13 cellular contexts compared by ENCODE assay signal in the genomic region with DNA sequence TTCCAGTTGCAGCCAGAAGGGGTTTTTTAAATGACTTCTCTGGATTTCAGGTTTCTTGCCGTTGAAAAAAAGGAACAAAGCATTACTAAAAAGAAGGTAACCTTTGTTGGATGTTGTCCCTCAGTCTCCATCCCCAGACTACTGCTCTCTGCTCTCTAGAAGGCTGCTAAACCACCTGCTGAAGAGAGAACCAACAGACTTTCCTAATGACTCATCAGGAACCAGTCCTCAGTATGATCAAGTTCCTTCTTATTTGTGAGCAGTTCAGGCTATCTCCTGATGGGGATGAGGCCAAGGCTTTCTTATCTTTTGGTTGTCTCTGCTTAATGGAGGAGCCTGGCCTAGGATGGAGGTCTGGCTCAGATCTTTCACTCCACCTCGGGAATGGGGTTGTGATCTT. TPM values are rescaled to one million over a fixed set of nuclear protein-coding genes. Genes with fewer than 3 reads are reported as not detected.
DNase-seq lines count a peak whose midpoint lies in the region; ATAC-seq and TF ChIP-seq lines count a peak whose summit lies in the region.
"Had no signal": no experiment of that assay in that cellular context is flagged by ENCODE, and none has a peak within 500 bp of the region (broad histone marks: within the 10 kb centered on the region; RNA-seq: fewer than 3 reads in every experiment).

No MANE protein-coding gene starts in this region.

- no peak overlapping the region for H3K4ac ChIP-seq in H9 (ENCODE audit: low read depth, low read length)

- H3K4me3 Mint-ChIP-seq in type B pancreatic cell (no peak overlapping the region), H9 (no peak overlapping the region)

- no peaks in the 10 kb centered on the region for H3K9me3 ChIP-seq in H9 (ENCODE audit: control insufficient read depth, low read depth, low read length)
- H3K9me3 ChIP-seq in mucosa of descending colon = no peaks in the 10 kb centered on the region
- H3K9me3 ChIP-seq: pancreas had no signal

- H3K4me1 ChIP-seq in H9 (ENCODE audit: insufficient read depth, low read length) = no peaks in the 10 kb centered on the region
- H3K4me1 ChIP-seq in mucosa of descending colon (ENCODE audit: low read depth) = no peaks in the 10 kb centered on the region
- H3K4me1 ChIP-seq: BLaER1 treated with 17β-estradiol and CSF1 and Interleukin-3, amounts not matched to agents 10 nM and 100 nM; pancreas had no signal

- intact Hi-C loops in mucosa of descending colon (cut with DNase I, micrococcal nuclease) = no loop called here

- H2AK5ac ChIP-seq in H9 (ENCODE audit: insufficient read length, low read length) = no peak overlapping the region

- H2BK12ac ChIP-seq in H9 (ENCODE audit: insufficient read length, low read depth, low read length) = no peak overlapping the region

- H3K9me3 Mint-ChIP-seq in type B pancreatic cell = peaks cover 15% of the 10 kb centered on the region
- peaks cover 11 to 18% of the 10 kb centered on the region in 2 experiments; a peak in 4 of 5 replicates for H3K9me3 Mint-ChIP-seq in H9

- H4K5ac ChIP-seq in H9 (ENCODE audit: insufficient read length, low read depth, low read length) = no peak overlapping the region

- H2BK5ac ChIP-seq in H9 (ENCODE audit: insufficient read length, low read length) = no peak overlapping the region

- H2AFZ ChIP-seq in H9 (ENCODE audit: low read length) = no peak overlapping the region

- no peaks in the 10 kb centered on the region for H3K79me1 ChIP-seq in H9 (ENCODE audit: insufficient read depth, low read depth, low read length, poor library complexity, severe bottlenecking)

- H4K8ac ChIP-seq in H9 (replicated peaks; ENCODE audit: insufficient read length, low read depth, low read length) = no peak overlapping the region

- H2BK120ac ChIP-seq in H9 (ENCODE audit: low read depth, low read length, poor library complexity, severe bottlenecking) = no peak overlapping the region

- no peaks in the 10 kb centered on the region for H3K79me2 ChIP-seq in H9 (ENCODE audit: insufficient read depth, low read length)

- no peak overlapping the region for H3K9ac ChIP-seq in H9 (ENCODE audit: extremely low read depth, insufficient read length, low read length)
- H3K9ac ChIP-seq: BLaER1 treated with 17β-estradiol and CSF1 and Interleukin-3, amounts not matched to agents 10 nM and 100 nM had no signal

- H3K4me1 Mint-ChIP-seq in type B pancreatic cell (ENCODE audit: unreplicated experiment) (no peaks in the 10 kb centered on the region), H9 (no peaks in the 10 kb centered on the region)

- peak; percentile 53 for DNase-seq in GM13976 (ENCODE audit: low spot score)
- DNase-seq in NB4 (ENCODE audit: low read depth) = peak; percentile 8
- no peak for DNase-seq in type B pancreatic cell (ENCODE audit: extremely low spot score, unreplicated experiment)
- DNase-seq in H9 = no peak
- no peak for DNase-seq in NCI-H1105 (lab: John Stamatoyannopoulos, UW)
- DNase-seq in mucosa of descending colon = no peak
- DNase-seq: activated CD4-positive, alpha-beta T cell treated with anti-CD3 and anti-CD28 coated beads for 1 hour; pancreas had no signal

- H3K36me3 Mint-ChIP-seq in type B pancreatic cell (no peaks in the 10 kb centered on the region), H9 (ENCODE audit: insufficient read depth in 1 of 3, low read depth in 3 of 3) (peaks cover 0 to 15% (median 0%) of the 10 kb centered on the region in 3 experiments; a peak in 3 of 7 replicates)

- H3K56ac ChIP-seq in H9 (ENCODE audit: insufficient read length, low read depth, low read length) = no peak overlapping the region

- peak; percentile 92 for ATAC-seq in GM19438 (IDR thresholded peaks at IDR 0.05; ENCODE audit: low read depth, unreplicated experiment)
- ATAC-seq in HG02943 (IDR thresholded peaks at IDR 0.05; ENCODE audit: low read depth, unreplicated experiment) = peak; percentile 81
- no peak for ATAC-seq in mucosa of descending colon
- ATAC-seq: pancreas had no signal

- WGBS in H9 (ENCODE audit: extremely low coverage, insufficient read length, low lambda C conversion rate) = no CpG with 5 or more reads among the region's 2 CpGs

- H3K23me2 ChIP-seq in H9 (ENCODE audit: insufficient read length, low read depth, low read length, poor library complexity, severe bottlenecking) = no peaks in the 10 kb centered on the region

- H4K91ac ChIP-seq in H9 (ENCODE audit: insufficient read length, low read depth, low read length) = no peak overlapping the region

- no peaks in the 10 kb centered on the region for H4K20me1 ChIP-seq in H9 (ENCODE audit: control insufficient read depth, insufficient read depth, insufficient read length)
- H4K20me1 ChIP-seq: BLaER1 treated with 17β-estradiol and CSF1 and Interleukin-3, amounts not matched to agents 10 nM and 100 nM had no signal

- no peak overlapping the region for H3K14ac ChIP-seq in H9 (ENCODE audit: insufficient read depth, low read length)

- no peak overlapping the region for H3K27ac ChIP-seq in H9 (ENCODE audit: insufficient read length, low read depth, low read length)
- H3K27ac ChIP-seq: BLaER1 treated with 17β-estradiol and CSF1 and Interleukin-3, amounts not matched to agents 10 nM and 100 nM; epithelial cell of prostate; pancreas had no signal

- no peak for TF ChIP-seq CTCF in GM13976 (IDR thresholded peaks at IDR 0.05; ENCODE audit: borderline replicate concordance, control extremely low read depth, extremely low read depth, insufficient read depth, missing control alignments)
- no peak for TF ChIP-seq CTCF in NB4 (IDR thresholded peaks at IDR 0.05; ENCODE audit: low read depth, low read length)
- no peak for TF ChIP-seq CTCF in type B pancreatic cell (conservative IDR thresholded peaks at IDR 0.05)
- no peak for TF ChIP-seq CTCF in H9 (conservative IDR thresholded peaks at IDR 0.05)
- no peak for TF ChIP-seq CTCF in mucosa of descending colon (IDR thresholded peaks at IDR 0.05)

- no peak overlapping the region for H3K4me2 ChIP-seq in H9 (ENCODE audit: insufficient read depth, insufficient read length, low read length)
- H3K4me2 ChIP-seq: BLaER1 treated with 17β-estradiol and CSF1 and Interleukin-3, amounts not matched to agents 10 nM and 100 nM had no signal

- no peak for TF ChIP-seq POLR2A in NB4 (IDR thresholded peaks at IDR 0.05; ENCODE audit: extremely low read depth, insufficient read length)

- no peak overlapping the region for H2BK20ac ChIP-seq in H9 (ENCODE audit: low read depth, low read length, poor library complexity, severe bottlenecking)

- no peaks in the 10 kb centered on the region for H3K27me3 ChIP-seq in H9 (ENCODE audit: insufficient read depth, low read length)
- H3K27me3 ChIP-seq: BLaER1 treated with 17β-estradiol and CSF1 and Interleukin-3, amounts not matched to agents 10 nM and 100 nM; pancreas had no signal

- no peaks in the 10 kb centered on the region for H3K36me3 ChIP-seq in mucosa of descending colon (ENCODE audit: low read depth)
- H3K36me3 ChIP-seq: BLaER1 treated with 17β-estradiol and CSF1 and Interleukin-3, amounts not matched to agents 10 nM and 100 nM; pancreas had no signal

- H3K18ac ChIP-seq in H9 (ENCODE audit: insufficient read length, low read depth, low read length) = no peak overlapping the region

- in situ Hi-C loops in GM13976 (cut with MboI; ENCODE audit: low sequenced_read_pairs, unreplicated experiment) = no loop called here

- no peak overlapping the region for H3T11ph ChIP-seq in H9 (ENCODE audit: low read length)

- H3K4me3 ChIP-seq in NB4 (ENCODE audit: low read depth, low read length) (no peak overlapping the region), mucosa of descending colon (no peak overlapping the region)
- H3K4me3 ChIP-seq: BLaER1 treated with 17β-estradiol and CSF1 and Interleukin-3, amounts not matched to agents 10 nM and 100 nM; pancreas had no signal

- peaks cover 9% of the 10 kb centered on the region for H3K27me3 Mint-ChIP-seq in type B pancreatic cell
- peaks cover 11% of the 10 kb centered on the region for H3K27me3 Mint-ChIP-seq in H9 (ENCODE audit: low read depth)

- H3K27ac Mint-ChIP-seq in type B pancreatic cell (no peak overlapping the region), H9 (no peak overlapping the region)

- H2BK15ac ChIP-seq in H9 (ENCODE audit: low read depth, low read length) = no peak overlapping the region

- no peak overlapping the region for H3K23ac ChIP-seq in H9 (ENCODE audit: insufficient read length, low read depth, low read length)

RNA-seq across cellular contexts. Expression of gene KIF4B, which starts 4.1 kb away (rescaled TPM):
- total RNA-seq in type B pancreatic cell (ENCODE audit: low replicate concordance) (0.14 and 0.17 TPM in 2 replicates), H9 (2021) (0.04 and 0.07 TPM in 2 replicates), mucosa of descending colon (not detected)
- total RNA-seq: OCI-LY7, pancreas had no signal

Comparison
In these comparisons a context has a peak if more than half of its experiments do, and no peak if none do; other contexts are left out.
1. DNase-seq: peak in GM13976 (single experiment) and NB4 (single experiment); none in type B pancreatic cell (single experiment), H9 (single experiment), NCI-H1105 (single experiment) and mucosa of descending colon (0 of 3).